Comparison of ENCODE assay signal across 10 cellular contexts in the genomic region with DNA sequence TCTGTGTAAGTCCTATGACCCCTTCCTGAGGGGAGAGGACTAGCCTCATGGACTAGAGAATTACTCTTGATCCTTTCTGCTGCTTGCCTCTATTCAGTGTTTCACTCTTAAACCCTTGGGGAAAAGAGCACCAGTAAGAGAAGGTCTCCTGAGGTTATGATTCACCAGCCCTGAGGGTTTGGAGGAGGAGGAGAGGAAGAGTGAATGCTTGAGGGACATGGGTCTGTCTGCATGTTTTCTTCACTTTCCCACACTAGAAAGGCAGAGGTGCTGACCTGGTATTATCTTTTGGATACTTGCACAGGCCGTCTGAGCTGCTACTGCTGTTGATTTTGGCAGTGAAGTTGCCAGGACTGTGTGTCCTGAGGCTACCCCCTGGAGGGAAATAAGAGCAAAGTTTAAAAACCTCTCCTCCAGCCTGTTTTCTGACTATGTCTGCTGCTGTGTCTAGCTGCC.
DNase-seq lines count a peak whose midpoint lies in the region; ATAC-seq lines count a peak whose summit lies in the region.
"Had no signal": no experiment of that assay in that cellular context is flagged by ENCODE, and none has a peak within 500 bp of the region (broad histone marks: within the 10 kb centered on the region; RNA-seq: fewer than 3 reads in every experiment).

No MANE protein-coding gene starts in this region.

- H3K27me3 Mint-ChIP-seq in activated T-cell treated with anti-CD3 and anti-CD28 coated beads, Interleukin-2, amount 50 U/mL, for 4 hours (ENCODE audit: low read depth): no peaks in the 10 kb centered on the region

- no peaks in the 10 kb centered on the region for H3K9me3 Mint-ChIP-seq in activated T-cell treated with anti-CD3 and anti-CD28 coated beads, Interleukin-2, amount 50 U/mL, for 4 hours
- H3K9me3 Mint-ChIP-seq: activated naive CD8-positive, alpha-beta T cell treated with anti-CD3 and anti-CD28 coated beads, Interleukin-2, amount 10 ng/mL, durations not matched to agents 7 days and 5 days had no signal

- H3K4me1 Mint-ChIP-seq in activated T-cell treated with anti-CD3 and anti-CD28 coated beads, Interleukin-2, amount 50 U/mL, for 4 hours (ENCODE audit: low read depth): no peaks in the 10 kb centered on the region
- H3K4me1 Mint-ChIP-seq: activated naive CD8-positive, alpha-beta T cell treated with anti-CD3 and anti-CD28 coated beads, Interleukin-2, amount 10 ng/mL, durations not matched to agents 7 days and 5 days had no signal

- H2AK5ac ChIP-seq in trophoblast cell (ENCODE audit: low read length): no peak overlapping the region

- no peak overlapping the region for H3K27ac ChIP-seq in trophoblast cell (ENCODE audit: low read depth, low read length)

- DNase-seq in HPDE6-E6E7 (ENCODE audit: extremely low spot score): peak; percentile 29
- DNase-seq in dedifferentiated amniotic fluid mesenchymal stem cell (ENCODE audit: extremely low spot score): peak; percentile 66
- DNase-seq in trophoblast cell: peak; percentile 88 to 89
- no peak for DNase-seq in HuH-7 (ENCODE audit: low spot score)
- DNase-seq in activated T-cell treated with anti-CD3 and anti-CD28 coated beads, Interleukin-2, amount 50 U/mL, for 4 hours: no peak
- DNase-seq in activated CD8-positive, alpha-beta memory T cell treated with anti-CD3 and anti-CD28 coated beads, Interleukin-2, amount 50 U/mL, for 48 hours: no peak
- DNase-seq: activated naive CD8-positive, alpha-beta T cell treated with anti-CD3 and anti-CD28 coated beads, Interleukin-2, amount 10 ng/mL, durations not matched to agents 7 days and 5 days; NCI-H2227 treated with DMSO at 0.1 percent for 48 hours had no signal

- H3K4me3 ChIP-seq in trophoblast cell (ENCODE audit: low read depth, low read length): no peak overlapping the region

- no peak overlapping the region for H2AFZ ChIP-seq in trophoblast cell (ENCODE audit: insufficient read depth, low read length, poor library complexity)

- no peaks in the 10 kb centered on the region for H3K36me3 ChIP-seq in trophoblast cell (ENCODE audit: control insufficient read depth in 1 of 2, insufficient read depth in 2 of 2, low read length in 2 of 2)

- H3K4me2 ChIP-seq in trophoblast cell (ENCODE audit: low read length): no peak overlapping the region

- H3K4me3 Mint-ChIP-seq in activated T-cell treated with anti-CD3 and anti-CD28 coated beads, Interleukin-2, amount 50 U/mL, for 4 hours: no peak overlapping the region
- H3K4me3 Mint-ChIP-seq: activated naive CD8-positive, alpha-beta T cell treated with anti-CD3 and anti-CD28 coated beads, Interleukin-2, amount 10 ng/mL, durations not matched to agents 7 days and 5 days had no signal

- peak; percentile 88 for ATAC-seq in GM18861 (IDR thresholded peaks at IDR 0.05; ENCODE audit: unreplicated experiment)
- no peak for ATAC-seq in GM21360 (IDR thresholded peaks at IDR 0.05; ENCODE audit: unreplicated experiment)
- no peak for ATAC-seq in activated T-cell treated with anti-CD3 and anti-CD28 coated beads, Interleukin-2, amount 50 U/mL, for 4 hours

- H4K12ac ChIP-seq in trophoblast cell (ENCODE audit: low read depth, low read length): no peak overlapping the region

- no peak overlapping the region for H3K23ac ChIP-seq in trophoblast cell (ENCODE audit: low read length)

- no peak overlapping the region for H3K9ac ChIP-seq in trophoblast cell (ENCODE audit: low read length)

- no peaks in the 10 kb centered on the region for H3K79me2 ChIP-seq in trophoblast cell (ENCODE audit: control insufficient read depth, insufficient read depth, low read length, poor library complexity)

- H2BK5ac ChIP-seq in trophoblast cell (ENCODE audit: low read depth, low read length, poor library complexity): no peak overlapping the region

- no CpG with 5 or more reads among the region's 1 CpG for WGBS in trophoblast cell (ENCODE audit: extremely low coverage, insufficient coverage, insufficient read length)

- no peaks in the 10 kb centered on the region for H3K36me3 Mint-ChIP-seq in activated T-cell treated with anti-CD3 and anti-CD28 coated beads, Interleukin-2, amount 50 U/mL, for 4 hours (ENCODE audit: insufficient read depth)
- H3K36me3 Mint-ChIP-seq: activated naive CD8-positive, alpha-beta T cell treated with anti-CD3 and anti-CD28 coated beads, Interleukin-2, amount 10 ng/mL, durations not matched to agents 7 days and 5 days had no signal

- no peak overlapping the region for H3K14ac ChIP-seq in trophoblast cell (ENCODE audit: low read length)

- no peak overlapping the region for H3K18ac ChIP-seq in trophoblast cell (ENCODE audit: low read length)

- no peak overlapping the region for H4K8ac ChIP-seq in trophoblast cell (ENCODE audit: low read depth, low read length)

- no peaks in the 10 kb centered on the region for H3K27me3 ChIP-seq in trophoblast cell (ENCODE audit: insufficient read depth, low read length)

- H3K79me1 ChIP-seq in trophoblast cell (ENCODE audit: low read length): no peaks in the 10 kb centered on the region

- H3K9me3 ChIP-seq in trophoblast cell (ENCODE audit: insufficient read depth, low read depth, low read length): no peaks in the 10 kb centered on the region

- H3K4ac ChIP-seq in trophoblast cell (ENCODE audit: low read depth, low read length): no peak overlapping the region

- no peak overlapping the region for H4K91ac ChIP-seq in trophoblast cell (ENCODE audit: low read depth, low read length)

- H2BK120ac ChIP-seq in trophoblast cell (ENCODE audit: insufficient read depth, low read length, poor library complexity): no peak overlapping the region

- peaks cover 0 to 3% of the 10 kb centered on the region in 2 experiments for H3K4me1 ChIP-seq in trophoblast cell (ENCODE audit: control insufficient read depth in 1 of 2, insufficient read depth in 2 of 2, low read length in 2 of 2)

- no peak overlapping the region for H2BK12ac ChIP-seq in trophoblast cell (ENCODE audit: low read length)

Comparison
In these comparisons a context has a peak if more than half of its experiments do, and no peak if none do; other contexts are left out.
1. DNase-seq: peak in HPDE6-E6E7 (single experiment), dedifferentiated amniotic fluid mesenchymal stem cell (single experiment) and trophoblast cell (2 of 2); none in HuH-7 (single experiment), activated T-cell treated with anti-CD3 and anti-CD28 coated beads, Interleukin-2, amount 50 U/mL, for 4 hours (single experiment) and activated CD8-positive, alpha-beta memory T cell treated with anti-CD3 and anti-CD28 coated beads, Interleukin-2, amount 50 U/mL, for 48 hours (single experiment).